15 cellular contexts compared by ENCODE assay signal in genomic region chr4:25351777-25352421, GRCh38. TPM values are rescaled to one million over a fixed set of nuclear protein-coding genes. Genes with fewer than 3 reads are reported as not detected.
DNase-seq lines count a peak whose midpoint lies in the region; ATAC-seq and TF ChIP-seq lines count a peak whose summit lies in the region.
"Had no signal": no experiment of that assay in that cellular context is flagged by ENCODE, and none has a peak within 500 bp of the region (broad histone marks: within the 10 kb centered on the region; RNA-seq: fewer than 3 reads in every experiment).

No MANE protein-coding gene starts in this region.

- H3K9ac ChIP-seq in HUES6 (ENCODE audit: low read length), result peak overlapping the region; percentile 14
- no peak overlapping the region for H3K9ac ChIP-seq in neural progenitor cell
- H3K9ac ChIP-seq: BLaER1 had no signal

- H3K9me3 ChIP-seq in HUES6 (ENCODE audit: control insufficient read depth, insufficient read depth, low read depth, low read length) (no peaks in the 10 kb centered on the region), neural progenitor cell (ENCODE audit: low read depth) (no peaks in the 10 kb centered on the region)
- H3K9me3 ChIP-seq: BLaER1 had no signal

- H3K36me3 Mint-ChIP-seq in activated T-cell treated with anti-CD3 and anti-CD28 coated beads, Interleukin-2, amount 50 U/mL, for 72 hours (ENCODE audit: insufficient read depth in 2 of 2), result peaks cover 0 to 4% of the 10 kb centered on the region in 2 donors
- peaks cover 2% of the 10 kb centered on the region for H3K36me3 Mint-ChIP-seq in neural progenitor cell

- ATAC-seq in activated T-cell treated with anti-CD3 and anti-CD28 coated beads, Interleukin-2, amount 50 U/mL, for 72 hours (replicated peaks in 1 of 2), result no peak
- ATAC-seq: activated naive CD8-positive, alpha-beta T cell treated with anti-CD3 and anti-CD28 coated beads, Interleukin-2, amount 50 U/mL, for 24 hours had no signal

- no peaks in the 10 kb centered on the region for H3K9me3 Mint-ChIP-seq in activated T-cell treated with anti-CD3 and anti-CD28 coated beads, Interleukin-2, amount 50 U/mL, for 72 hours
- no peaks in the 10 kb centered on the region for H3K9me3 Mint-ChIP-seq in neural progenitor cell
- H3K9me3 Mint-ChIP-seq: activated naive CD8-positive, alpha-beta T cell treated with anti-CD3 and anti-CD28 coated beads, Interleukin-2, amount 50 U/mL, for 24 hours had no signal

- DNase-seq in AG09309 (ENCODE audit: low read depth), result peak; percentile 32
- peak; percentile 55 for DNase-seq in astrocyte of the spinal cord (ENCODE audit: low read depth, low spot score)
- peak; percentile 86 for DNase-seq in iris pigment epithelial cell (ENCODE audit: low read depth)
- no peak for DNase-seq in HUDEP-2 (lab: John Stamatoyannopoulos, UW; ENCODE audit: unreplicated experiment in 76 of 76)
- DNase-seq in activated T-cell treated with anti-CD3 and anti-CD28 coated beads, Interleukin-2, amount 50 U/mL, for 72 hours, result no peak
- DNase-seq in neural progenitor cell (ENCODE audit: low spot score), result no peak
- DNase-seq in activated naive CD4-positive, alpha-beta T cell treated with anti-CD3 and anti-CD28 coated beads, Interleukin-2, amount 50 U/mL, for 16 hours, result no peak
- DNase-seq: activated naive CD8-positive, alpha-beta T cell treated with anti-CD3 and anti-CD28 coated beads, Interleukin-2, amount 50 U/mL, for 24 hours; effector memory CD4-positive, alpha-beta T cell; hypothalamus; midbrain; NCI-H2029 had no signal

- H3K4me1 ChIP-seq in HUES6 (ENCODE audit: control insufficient read depth, insufficient read depth, low read length) (peaks cover 6% of the 10 kb centered on the region; the same call in 1 of the 2 replicates), neural progenitor cell (no peaks in the 10 kb centered on the region)

- no peaks in the 10 kb centered on the region for H3K27me3 Mint-ChIP-seq in activated T-cell treated with anti-CD3 and anti-CD28 coated beads, Interleukin-2, amount 50 U/mL, for 72 hours (ENCODE audit: low read depth)
- H3K27me3 Mint-ChIP-seq in neural progenitor cell (ENCODE audit: insufficient read depth, low read depth), result no peaks in the 10 kb centered on the region
- H3K27me3 Mint-ChIP-seq: activated naive CD8-positive, alpha-beta T cell treated with anti-CD3 and anti-CD28 coated beads, Interleukin-2, amount 50 U/mL, for 24 hours; progenitor cell of endocrine pancreas had no signal

- H3K4me3 Mint-ChIP-seq in activated T-cell treated with anti-CD3 and anti-CD28 coated beads, Interleukin-2, amount 50 U/mL, for 72 hours, result no peak overlapping the region
- no peak overlapping the region for H3K4me3 Mint-ChIP-seq in neural progenitor cell
- H3K4me3 Mint-ChIP-seq: activated naive CD8-positive, alpha-beta T cell treated with anti-CD3 and anti-CD28 coated beads, Interleukin-2, amount 50 U/mL, for 24 hours had no signal

- no peaks in the 10 kb centered on the region for H3K27me3 ChIP-seq in HUES6 (ENCODE audit: control insufficient read depth, insufficient read depth, low read length)
- no peaks in the 10 kb centered on the region for H3K27me3 ChIP-seq in neural progenitor cell
- H3K27me3 ChIP-seq: BLaER1 had no signal

- TF ChIP-seq CTCF in AG09309 (IDR thresholded peaks at IDR 0.05; ENCODE audit: control insufficient read depth, insufficient read depth, low read depth, low read length, missing control alignments), result no peak
- TF ChIP-seq CTCF in astrocyte of the spinal cord (IDR thresholded peaks at IDR 0.05; ENCODE audit: low read depth, low read length), result no peak
- no peak for TF ChIP-seq CTCF in neural progenitor cell (IDR thresholded peaks at IDR 0.05)

- H2AFZ ChIP-seq in neural progenitor cell (replicated peaks), result no peak overlapping the region

- H3K4me3 ChIP-seq in AG09309 (ENCODE audit: control insufficient read depth, low read depth, low read length), result no peak overlapping the region
- H3K4me3 ChIP-seq in HUES6 (ENCODE audit: low read depth, low read length), result no peak overlapping the region
- no peak overlapping the region for H3K4me3 ChIP-seq in astrocyte of the spinal cord (ENCODE audit: low read depth, low read length)
- no peak overlapping the region for H3K4me3 ChIP-seq in neural progenitor cell
- H3K4me3 ChIP-seq: BLaER1 had no signal

- in situ Hi-C loops in astrocyte of the spinal cord (cut with HindIII; ENCODE audit: low sequenced_read_pairs), result no loop called here

- no peak overlapping the region for H3K4me2 ChIP-seq in neural progenitor cell
- H3K4me2 ChIP-seq: BLaER1 had no signal

- H3K27ac Mint-ChIP-seq in activated T-cell treated with anti-CD3 and anti-CD28 coated beads, Interleukin-2, amount 50 U/mL, for 72 hours, result no peak overlapping the region
- no peak overlapping the region for H3K27ac Mint-ChIP-seq in neural progenitor cell
- H3K27ac Mint-ChIP-seq: activated naive CD8-positive, alpha-beta T cell treated with anti-CD3 and anti-CD28 coated beads, Interleukin-2, amount 50 U/mL, for 24 hours; progenitor cell of endocrine pancreas had no signal

- H3F3A ChIP-seq in neural progenitor cell (ENCODE audit: low read depth), result no peaks in the 10 kb centered on the region

- H3K36me3 ChIP-seq in HUES6 (ENCODE audit: control insufficient read depth, insufficient read depth, low read length) (no peaks in the 10 kb centered on the region), neural progenitor cell (no peaks in the 10 kb centered on the region)

- no peaks in the 10 kb centered on the region for H4K20me1 ChIP-seq in neural progenitor cell (ENCODE audit: low read depth)
- H4K20me1 ChIP-seq: BLaER1 had no signal

- no peaks in the 10 kb centered on the region for H3K79me2 ChIP-seq in neural progenitor cell (ENCODE audit: low read depth)

- peak overlapping the region; percentile 27; the same call in 1 of the 2 replicates for H3K27ac ChIP-seq in HUES6 (ENCODE audit: low read depth, low read length)
- no peak overlapping the region for H3K27ac ChIP-seq in neural progenitor cell
- H3K27ac ChIP-seq: BLaER1 had no signal

- H3K4me1 Mint-ChIP-seq in activated T-cell treated with anti-CD3 and anti-CD28 coated beads, Interleukin-2, amount 50 U/mL, for 72 hours (ENCODE audit: low read depth), result peaks cover 2% of the 10 kb centered on the region
- no peaks in the 10 kb centered on the region for H3K4me1 Mint-ChIP-seq in neural progenitor cell

RNA-seq across cellular contexts. Expression of gene ANAPC4, which starts 25.2 kb away (rescaled TPM):
- 10 to 100 TPM; 37.9 to 43.2 TPM for total RNA-seq in activated T-cell treated with anti-CD3 and anti-CD28 coated beads, Interleukin-2, amount 50 U/mL, for 72 hours
- 40.1 and 55.1 TPM in 2 replicates for total RNA-seq in neural progenitor cell (ENCODE audit: low replicate concordance)

RNA-seq across cellular contexts. Expression of gene ZCCHC4, which starts 39.3 kb away (rescaled TPM):
- total RNA-seq in activated T-cell treated with anti-CD3 and anti-CD28 coated beads, Interleukin-2, amount 50 U/mL, for 72 hours, result 10 to 100 TPM; 14.1 to 16.8 TPM
- 20.5 and 23.9 TPM in 2 replicates for total RNA-seq in neural progenitor cell (ENCODE audit: low replicate concordance)

Comparison
In these comparisons a context has a peak if more than half of its experiments do, and no peak if none do; other contexts are left out.
1. DNase-seq: peak in AG09309 (single experiment), astrocyte of the spinal cord (single experiment) and iris pigment epithelial cell (single experiment); none in HUDEP-2 (0 of 76), activated T-cell treated with anti-CD3 and anti-CD28 coated beads, Interleukin-2, amount 50 U/mL, for 72 hours (0 of 2), neural progenitor cell (single experiment) and activated naive CD4-positive, alpha-beta T cell treated with anti-CD3 and anti-CD28 coated beads, Interleukin-2, amount 50 U/mL, for 16 hours (single experiment).